In the genomic region with DNA sequence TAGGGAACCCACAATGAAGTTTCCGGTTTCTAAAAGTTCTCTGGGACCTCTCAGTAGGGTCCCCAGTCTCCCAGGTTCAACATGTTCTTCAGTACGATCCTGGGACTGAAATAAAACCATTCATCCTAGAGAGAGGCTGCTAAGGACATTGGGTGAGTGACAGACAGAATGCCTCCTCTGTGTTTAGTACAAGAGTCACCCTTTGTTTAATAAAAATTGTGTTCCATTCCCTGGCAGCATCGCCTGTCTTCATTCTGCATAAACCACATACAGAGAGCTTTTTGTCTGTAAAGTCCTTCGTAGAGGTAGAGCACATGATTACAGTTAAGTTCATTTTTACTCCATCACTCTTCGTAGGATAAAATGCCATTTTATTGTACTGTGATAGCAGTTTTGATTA, we compare ENCODE assay signal across 18 cellular contexts.
"Had no signal": no experiment of that assay in that cellular context is flagged by ENCODE, and none has a peak within 500 bp of the region (broad histone marks: within the 10 kb centered on the region; RNA-seq: fewer than 3 reads in every experiment).

No MANE protein-coding gene starts in this region.

- H3K27ac ChIP-seq: gastroesophageal sphincter, hepatocyte, left ventricle myocardium inferior, testis, upper lobe of left lung had no signal

- ATAC-seq: gastroesophageal sphincter, natural killer cell, right cardiac atrium had no signal

- DNase-seq: activated CD4-positive, alpha-beta T cell treated with anti-CD3 and anti-CD28 coated beads, Interleukin-2, amount 10 ng/mL, durations not matched to agents 24 days and 14 days; activated CD4-positive, CD25-positive, alpha-beta regulatory T cell; activated naive CD8-positive, alpha-beta T cell treated with anti-CD3 and anti-CD28 coated beads, Interleukin-2, amount 10 ng/mL, durations not matched to agents 7 days and 5 days; cerebellar nuclear complex; dermis blood vessel endothelial cell; endodermal cell; kidney; left ventricle myocardium inferior; natural killer cell; right cardiac atrium; small intestine; stimulated activated CD4-positive, alpha-beta T cell treated with anti-CD3 and anti-CD28 coated beads, Interleukin-4, amount 100 ng/mL, for 4 hours; stimulated activated CD8-positive, alpha-beta memory T cell treated with anti-CD3 and anti-CD28 coated beads, Interleukin-4, amount 100 ng/mL, for 48 hours; stimulated activated naive CD4-positive, alpha-beta T cell treated with Interleukin-2 at 50 U/mL for 16 hours; testis; upper lobe of left lung had no signal
